8 cellular contexts compared by ENCODE assay signal in genomic region chr1:175023043-175023921, GRCh38. TPM values are rescaled to one million over a fixed set of nuclear protein-coding genes. Genes with fewer than 3 reads are reported as not detected.
A peak's percentile ranks its signal among the peaks of the same experiment; 100 is the strongest.
DNase-seq lines count a peak whose midpoint lies in the region; ATAC-seq and TF ChIP-seq lines count a peak whose summit lies in the region.

Gene MRPS14, minus strand, starts transcription at chr1:175023425. Its CDS starts 17 bp downstream, at chr1:175023408.

- H3K4me3 Mint-ChIP-seq in effector memory CD8-positive, alpha-beta T cell = peak within 1 kb of the TSS; percentile 93 to 94

- POLR2A ChIA-PET in activated CD8-positive, alpha-beta memory T cell treated with anti-CD3 and anti-CD28 coated beads for 36 hours (lab: Charles Lee) = interaction anchor here (0.6 to 1.9 kb wide), 4 partner anchors 17 to 1022 kb away, joined by 5 to 28 read pairs (median 8); partner anchors contain the start of gene CACYBP

- ATAC-seq in effector memory CD8-positive, alpha-beta T cell (replicated peaks) = peak; percentile 90

- no peaks in the 10 kb centered on the region for H3K9me3 Mint-ChIP-seq in effector memory CD8-positive, alpha-beta T cell

- peaks cover 15% of the 10 kb centered on the region for H3K36me3 Mint-ChIP-seq in effector memory CD8-positive, alpha-beta T cell (ENCODE audit: insufficient read depth)

- TF ChIP-seq CTCF in GM20000 (IDR thresholded peaks at IDR 0.05; ENCODE audit: extremely low read depth, missing control alignments) = no peak

- H3K27me3 Mint-ChIP-seq in effector memory CD8-positive, alpha-beta T cell = no peaks in the 10 kb centered on the region

- peak within 1 kb of the TSS; percentile 93 to 94 for H3K27ac Mint-ChIP-seq in effector memory CD8-positive, alpha-beta T cell

- H3K4me1 Mint-ChIP-seq in effector memory CD8-positive, alpha-beta T cell (ENCODE audit: low read depth in 2 of 2) = peaks cover 15 to 23% of the 10 kb centered on the region in 2 donors

- CTCF ChIA-PET in activated CD8-positive, alpha-beta memory T cell treated with anti-CD3 and anti-CD28 coated beads for 36 hours (lab: Charles Lee) = interaction anchor here (0.9 to 1.2 kb wide), 3 partner anchors 8 to 123 kb away, joined by 3 to 6 read pairs (median 5); no protein-coding TSS in a partner anchor

- peak; percentile 98 for DNase-seq in COLO668 (lab: John Stamatoyannopoulos, UW; ENCODE audit: unreplicated experiment)
- DNase-seq in GM20000 (ENCODE audit: low spot score) = peak; percentile 93
- peak; percentile 98 for DNase-seq in HT-29 (ENCODE audit: low spot score)
- DNase-seq in NOMO-1 (lab: John Stamatoyannopoulos, UW; ENCODE audit: unreplicated experiment in 2 of 2) = peak; percentile 95 to 97
- DNase-seq in effector memory CD8-positive, alpha-beta T cell = peak; percentile 96 to 98 (median 97)
- peak; percentile 98 for DNase-seq in medulla oblongata (ENCODE audit: extremely low spot score)
- DNase-seq in stimulated activated CD8-positive, alpha-beta memory T cell treated with anti-CD3 and anti-CD28 coated beads, Interleukin-12 subunit alpha, Interleukin-12 subunit beta, amount 100 ng/mL, for 1 hour (ENCODE audit: low read depth) = peak; percentile 97

RNA-seq across cellular contexts. Expression of gene MRPS14, which starts in this region (rescaled TPM):
- total RNA-seq in HT-29 (2014; rRNA removed; shearing (Covaris generic)) = 18.7 and 18.8 TPM in 2 replicates
- total RNA-seq in activated CD8-positive, alpha-beta memory T cell treated with anti-CD3 and anti-CD28 coated beads for 36 hours = 10 to 100 TPM; 43.7 to 44.7 TPM

Comparison
In these comparisons a context has a peak if more than half of its experiments do, and no peak if none do; other contexts are left out.
1. Peak in every context shown above with its lines: DNase-seq and ATAC-seq.